8 cellular contexts compared by ENCODE assay signal in the genomic region with DNA sequence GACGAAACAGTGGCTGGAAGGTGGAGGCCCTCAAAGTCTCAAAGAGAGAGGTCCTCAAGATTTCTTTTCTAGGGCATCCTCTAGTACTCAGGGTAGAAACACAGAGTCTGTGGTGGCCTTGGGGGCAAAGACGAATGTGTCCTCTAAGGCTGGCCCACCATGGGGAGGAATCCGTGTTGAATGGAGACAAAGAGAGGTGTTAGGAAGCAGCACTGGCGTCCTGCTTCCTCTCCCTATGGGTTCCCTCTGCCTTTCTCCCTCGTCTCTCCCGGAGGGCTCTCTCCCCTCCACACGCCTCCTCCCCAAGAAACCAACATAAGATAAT.
DNase-seq lines count a peak whose midpoint lies in the region; ATAC-seq, FAIRE-seq and TF ChIP-seq lines count a peak whose summit lies in the region.

No MANE protein-coding gene starts in this region.

- no peaks in the 10 kb centered on the region for H3K36me3 ChIP-seq in CD8-positive, alpha-beta memory T cell (ENCODE audit: insufficient read depth, low read length)
- H3K36me3 ChIP-seq in keratinocyte (ENCODE audit: control insufficient read depth in 2 of 2, extremely low read depth in 1 of 2, insufficient read depth in 2 of 2, low read length in 2 of 2) (no peaks in the 10 kb centered on the region), thyroid gland (no peaks in the 10 kb centered on the region)

- ATAC-seq in HG02571 (IDR thresholded peaks at IDR 0.05; ENCODE audit: unreplicated experiment), result peak; percentile 4

- H3K4me3 ChIP-seq in CD8-positive, alpha-beta memory T cell (ENCODE audit: low read length), result peak overlapping the region; percentile 50
- H3K4me3 ChIP-seq in keratinocyte (ENCODE audit: control insufficient read depth in 2 of 3, extremely low read depth in 1 of 3, insufficient read depth in 2 of 3, low read depth in 1 of 3, low read length in 3 of 3) (no peak overlapping the region), thyroid gland (replicated peaks in 1 of 3) (peak overlapping the region in 1 of 3 donors; percentile 31)

- H3K79me2 ChIP-seq in keratinocyte (ENCODE audit: control insufficient read depth, insufficient read depth, low read length), result no peaks in the 10 kb centered on the region

- peak overlapping the region; percentile 84 to 95 (median 86) for H3K4me3 Mint-ChIP-seq in CD8-positive, alpha-beta memory T cell
- H3K4me3 Mint-ChIP-seq in activated T-helper 2 cell treated with anti-CD3 and anti-CD28 coated beads, Interferon-gamma antibody, Interleukin-2, Interleukin-4, amounts not matched to agents 10 μg/mL and 5 μg/mL and 100 μg/mL, durations not matched to agents 14 hours and 24 hours and 36 hours (ENCODE audit: low read depth), result peak overlapping the region; percentile 80

- H2AFZ ChIP-seq in keratinocyte (ENCODE audit: control insufficient read depth, low read length), result peak overlapping the region; percentile 83

- no peaks in the 10 kb centered on the region for H3K27me3 Mint-ChIP-seq in CD8-positive, alpha-beta memory T cell
- H3K27me3 Mint-ChIP-seq in activated T-helper 2 cell treated with anti-CD3 and anti-CD28 coated beads, Interferon-gamma antibody, Interleukin-2, Interleukin-4, amounts not matched to agents 10 μg/mL and 5 μg/mL and 100 μg/mL, durations not matched to agents 14 hours and 24 hours and 36 hours (ENCODE audit: low read depth), result peaks cover 19% of the 10 kb centered on the region

- POLR2A ChIA-PET in CD8-positive, alpha-beta memory T cell (lab: Charles Lee), result interaction anchor here (1.9 kb wide), 2 partner anchors 67 to 460 kb away, joined by 8 to 14 read pairs; a partner anchor contains a TSS

- H3K4me2 ChIP-seq in keratinocyte (ENCODE audit: control insufficient read depth, extremely low read depth, insufficient read depth, low read depth, low read length), result peak overlapping the region; percentile 68

- peaks cover 0 to 2% (median 1%) of the 10 kb centered on the region in 3 donors for H3K36me3 Mint-ChIP-seq in CD8-positive, alpha-beta memory T cell
- no peaks in the 10 kb centered on the region for H3K36me3 Mint-ChIP-seq in activated T-helper 2 cell treated with anti-CD3 and anti-CD28 coated beads, Interferon-gamma antibody, Interleukin-2, Interleukin-4, amounts not matched to agents 10 μg/mL and 5 μg/mL and 100 μg/mL, durations not matched to agents 14 hours and 24 hours and 36 hours (ENCODE audit: low read depth)

- FAIRE-seq in keratinocyte (lab: Jason Lieb, UNC) (no peak), D721Med (lab: Jason Lieb, UNC) (no peak)

- peaks cover 30 to 33% (median 32%) of the 10 kb centered on the region in 3 donors for H3K4me1 Mint-ChIP-seq in CD8-positive, alpha-beta memory T cell
- H3K4me1 Mint-ChIP-seq in activated T-helper 2 cell treated with anti-CD3 and anti-CD28 coated beads, Interferon-gamma antibody, Interleukin-2, Interleukin-4, amounts not matched to agents 10 μg/mL and 5 μg/mL and 100 μg/mL, durations not matched to agents 14 hours and 24 hours and 36 hours (ENCODE audit: low read depth), result peaks cover 35% of the 10 kb centered on the region

- DNase-seq in CD8-positive, alpha-beta memory T cell, result no peak
- DNase-seq in activated T-helper 2 cell treated with anti-CD3 and anti-CD28 coated beads, Interferon-gamma antibody, Interleukin-2, Interleukin-4, amounts not matched to agents 10 μg/mL and 5 μg/mL and 100 μg/mL, durations not matched to agents 14 hours and 24 hours and 36 hours (ENCODE audit: low spot score), result no peak
- DNase-seq in keratinocyte (ENCODE audit: low read depth, low spot score), result no peak
- no peak for DNase-seq in thyroid gland
- DNase-seq in G401 (ENCODE audit: low spot score), result no peak
- no peak for DNase-seq in NCI-H2107 treated with DMSO at 0.1 percent for 48 hours (lab: John Stamatoyannopoulos, UW; ENCODE audit: unreplicated experiment)
- no peak for DNase-seq in D721Med (ENCODE audit: insufficient read length, low spot score)

- in situ Hi-C loops in G401 (cut with HindIII; ENCODE audit: low sequenced_read_pairs), result no loop called here

- no peaks in the 10 kb centered on the region for H3K9me3 ChIP-seq in CD8-positive, alpha-beta memory T cell (ENCODE audit: low read length)
- H3K9me3 ChIP-seq in keratinocyte (ENCODE audit: control insufficient read depth, low read depth, low read length), result no peaks in the 10 kb centered on the region
- no peaks in the 10 kb centered on the region for H3K9me3 ChIP-seq in thyroid gland

- H3K27me3 ChIP-seq in CD8-positive, alpha-beta memory T cell (ENCODE audit: insufficient read depth, low read length, poor library complexity, severe bottlenecking), result no peaks in the 10 kb centered on the region
- H3K27me3 ChIP-seq in keratinocyte (ENCODE audit: control insufficient read depth, extremely low read depth, insufficient read depth, low read length) (no peaks in the 10 kb centered on the region), thyroid gland (no peaks in the 10 kb centered on the region)

- intact Hi-C loops in activated T-helper 2 cell treated with anti-CD3 and anti-CD28 coated beads, Interferon-gamma antibody, Interleukin-2, Interleukin-4, amounts not matched to agents 10 μg/mL and 5 μg/mL and 100 μg/mL, durations not matched to agents 14 hours and 24 hours and 36 hours (cut with micrococcal nuclease), result loop anchor here (2.0 to 10.0 kb wide), 4 partner anchors 70 to 380 kb away; no protein-coding TSS in a partner anchor
- intact Hi-C loops in thyroid gland (cut with DNase I), result loop anchor here (5.0 kb wide), 1 partner anchor 380 kb away; a partner anchor contains a TSS

- H3K4me1 ChIP-seq in CD8-positive, alpha-beta memory T cell (ENCODE audit: insufficient read depth, low read length), result peaks cover 22% of the 10 kb centered on the region
- peaks cover 30% of the 10 kb centered on the region for H3K4me1 ChIP-seq in keratinocyte (ENCODE audit: control insufficient read depth, extremely low read depth, insufficient read depth, low read length)
- peaks cover 4 to 8% of the 10 kb centered on the region in 2 donors for H3K4me1 ChIP-seq in thyroid gland

- no peaks in the 10 kb centered on the region for H4K20me1 ChIP-seq in keratinocyte (ENCODE audit: control insufficient read depth, extremely low read depth, insufficient read depth, low read length)

- no peaks in the 10 kb centered on the region for H3K9me3 Mint-ChIP-seq in CD8-positive, alpha-beta memory T cell
- no peaks in the 10 kb centered on the region for H3K9me3 Mint-ChIP-seq in activated T-helper 2 cell treated with anti-CD3 and anti-CD28 coated beads, Interferon-gamma antibody, Interleukin-2, Interleukin-4, amounts not matched to agents 10 μg/mL and 5 μg/mL and 100 μg/mL, durations not matched to agents 14 hours and 24 hours and 36 hours

- TF ChIP-seq CTCF in keratinocyte (optimal IDR thresholded peaks at IDR 0.05 in 1 of 3, IDR thresholded peaks at IDR 0.05 in 1 of 3, conservative IDR thresholded peaks at IDR 0.05 in 1 of 3; ENCODE audit: extremely low read depth in 1 of 3, insufficient read depth in 2 of 3, low read length in 3 of 3), result no peak
- TF ChIP-seq CTCF in thyroid gland (IDR thresholded peaks at IDR 0.05), result no peak
- TF ChIP-seq CTCF in D721Med (IDR thresholded peaks at IDR 0.05; ENCODE audit: insufficient read depth, missing control alignments), result no peak

- H3K27ac Mint-ChIP-seq in CD8-positive, alpha-beta memory T cell, result peak overlapping the region; percentile 51 to 94 (median 93)
- H3K27ac Mint-ChIP-seq in activated T-helper 2 cell treated with anti-CD3 and anti-CD28 coated beads, Interferon-gamma antibody, Interleukin-2, Interleukin-4, amounts not matched to agents 10 μg/mL and 5 μg/mL and 100 μg/mL, durations not matched to agents 14 hours and 24 hours and 36 hours, result peak overlapping the region; percentile 73

- no peak for TF ChIP-seq POLR2A in thyroid gland (IDR thresholded peaks at IDR 0.05)

- H3K27ac ChIP-seq in CD8-positive, alpha-beta memory T cell (ENCODE audit: low read depth, low read length), result no peak overlapping the region
- peak overlapping the region; percentile 48 for H3K27ac ChIP-seq in keratinocyte (ENCODE audit: control insufficient read depth, insufficient read depth, low read length)
- peak overlapping the region; percentile 78 to 94 (median 85) for H3K27ac ChIP-seq in thyroid gland

- dilution Hi-C loops in keratinocyte (cut with MboI; ENCODE audit: extremely low pct_ligation_motif_present, low sequenced_read_pairs), result no loop called here

- 42 to 46% methylated on average over 7 of the region's 7 CpGs for WGBS in thyroid gland, 2 donors

- H3K9ac ChIP-seq in keratinocyte (ENCODE audit: control insufficient read depth, extremely low read depth, insufficient read depth, low read length), result peak overlapping the region; percentile 63

- CTCF ChIA-PET in CD8-positive, alpha-beta memory T cell (lab: Charles Lee), result interaction anchor here (1.3 to 5.9 kb wide), 4 partner anchors 9 to 381 kb away, joined by 3 to 38 read pairs (median 6); a partner anchor contains a TSS

- H3K9me1 ChIP-seq in keratinocyte (ENCODE audit: control insufficient read depth, extremely low read depth, insufficient read depth, low read length), result no peaks in the 10 kb centered on the region
